In genomic region chr2:237692601-237693079, GRCh38 we compare ENCODE assay signal across 1 cellular context.
TF ChIP-seq lines count a peak whose summit lies in the region.

No MANE protein-coding gene starts in this region.

TF ChIP-seq in HepG2, 621 proteins besides CTCF, POLR2A, EP300 and RAD21 (continued from another document and continues in another):
- TF ChIP-seq NR2C2 (CRISPR knock-in tag; IDR thresholded peaks at IDR 0.05; ENCODE audit: borderline replicate concordance) = no peak
- TF ChIP-seq ARID3A (IDR thresholded peaks at IDR 0.05; ENCODE audit: low read depth, low read length) = no peak
- no peak for TF ChIP-seq GZF1 (CRISPR knock-in tag; IDR thresholded peaks at IDR 0.05)
- no peak for TF ChIP-seq ZNF101 (CRISPR knock-in tag; IDR thresholded peaks at IDR 0.05; ENCODE audit: borderline replicate concordance, low read depth)
- no peak for TF ChIP-seq MIXL1 (CRISPR knock-in tag; IDR thresholded peaks at IDR 0.05)
- no peak for TF ChIP-seq IRF1 (CRISPR knock-in tag; IDR thresholded peaks at IDR 0.05; ENCODE audit: low read depth)
- TF ChIP-seq GABPA (IDR thresholded peaks at IDR 0.05; ENCODE audit: low read depth, low read length) = no peak
- TF ChIP-seq GABPA (CRISPR knock-in tag; IDR thresholded peaks at IDR 0.05; ENCODE audit: low read depth) = no peak
- TF ChIP-seq PHF21A (CRISPR knock-in tag; IDR thresholded peaks at IDR 0.05) = peak; percentile 45
- no peak for TF ChIP-seq ATF2 (CRISPR knock-in tag; IDR thresholded peaks at IDR 0.05)
- TF ChIP-seq ZFY (CRISPR knock-in tag; IDR thresholded peaks at IDR 0.05) = peak; percentile 32
- no peak for TF ChIP-seq ZNF326 (CRISPR knock-in tag; IDR thresholded peaks at IDR 0.05; ENCODE audit: borderline replicate concordance)
- TF ChIP-seq ZNF124 (CRISPR knock-in tag; IDR thresholded peaks at IDR 0.05) = no peak
- TF ChIP-seq YEATS2 (CRISPR knock-in tag; IDR thresholded peaks at IDR 0.05; ENCODE audit: borderline replicate concordance) = peak; percentile 32; the same call in 1 of the 2 replicates
- peak; percentile 20; the same call in 1 of the 2 replicates for TF ChIP-seq SIN3A (IDR thresholded peaks at IDR 0.05; ENCODE audit: borderline replicate concordance, low read depth, low read length)
- no peak for TF ChIP-seq ZNF44 (CRISPR knock-in tag; IDR thresholded peaks at IDR 0.05)
- no peak for TF ChIP-seq TBX2 (CRISPR knock-in tag; IDR thresholded peaks at IDR 0.05; ENCODE audit: borderline replicate concordance)
- no peak for TF ChIP-seq KLF11 (CRISPR knock-in tag; IDR thresholded peaks at IDR 0.05)
- no peak; the same call in 1 of the 2 replicates for TF ChIP-seq RBFOX2 (IDR thresholded peaks at IDR 0.05; ENCODE audit: low read depth, low read length)
- TF ChIP-seq TAF15 (IDR thresholded peaks at IDR 0.05; ENCODE audit: low read depth, low read length, poor library complexity, severe bottlenecking) = no peak
- TF ChIP-seq ASH2L (IDR thresholded peaks at IDR 0.05; ENCODE audit: insufficient read length, low read depth, low read length) = no peak
- no peak for TF ChIP-seq CBX2 (IDR thresholded peaks at IDR 0.05; ENCODE audit: low read depth, low read length)
- TF ChIP-seq CBX2 (CRISPR knock-in tag; IDR thresholded peaks at IDR 0.05; ENCODE audit: low read depth) = no peak
- no peak for TF ChIP-seq ZNF761 (CRISPR knock-in tag; conservative IDR thresholded peaks at IDR 0.05)
- TF ChIP-seq PRMT3 (CRISPR knock-in tag; IDR thresholded peaks at IDR 0.05; ENCODE audit: borderline replicate concordance, low read depth) = no peak
- TF ChIP-seq ZBED4 (CRISPR knock-in tag; IDR thresholded peaks at IDR 0.05; ENCODE audit: borderline replicate concordance) = no peak
- TF ChIP-seq CREM (IDR thresholded peaks at IDR 0.05) = no peak
- no peak for TF ChIP-seq CREM (CRISPR knock-in tag; IDR thresholded peaks at IDR 0.05)
- no peak for TF ChIP-seq CHD2 (IDR thresholded peaks at IDR 0.05; ENCODE audit: low read depth, low read length)
- TF ChIP-seq U2AF2 (IDR thresholded peaks at IDR 0.05; ENCODE audit: low read depth, low read length) = no peak
- no peak for TF ChIP-seq MYPOP (CRISPR knock-in tag; IDR thresholded peaks at IDR 0.05)
- TF ChIP-seq DMTF1 (CRISPR knock-in tag; IDR thresholded peaks at IDR 0.05) = no peak
- TF ChIP-seq ZNF230 (CRISPR knock-in tag; IDR thresholded peaks at IDR 0.05) = no peak
- no peak for TF ChIP-seq ZNF468 (CRISPR knock-in tag; IDR thresholded peaks at IDR 0.05)
- no peak for TF ChIP-seq MTERF4 (CRISPR knock-in tag; IDR thresholded peaks at IDR 0.05)
- TF ChIP-seq TERF1 (CRISPR knock-in tag; IDR thresholded peaks at IDR 0.05) = no peak
- no peak for TF ChIP-seq STAG1 (CRISPR knock-in tag; IDR thresholded peaks at IDR 0.05)
- no peak for TF ChIP-seq ZNF10 (CRISPR knock-in tag; IDR thresholded peaks at IDR 0.05; ENCODE audit: borderline replicate concordance, low read depth)
- TF ChIP-seq ZNF12 (CRISPR knock-in tag; IDR thresholded peaks at IDR 0.05) = no peak
- TF ChIP-seq MYNN (CRISPR knock-in tag; IDR thresholded peaks at IDR 0.05; ENCODE audit: low read depth) = no peak
- 0 out of 2 replicates have a peak, but pooled peaks have one; percentile 5 for TF ChIP-seq ZNF543 (CRISPR knock-in tag; IDR thresholded peaks at IDR 0.05)
- TF ChIP-seq ZNF891 (CRISPR knock-in tag; IDR thresholded peaks at IDR 0.05) = no peak; the same call in 1 of the 2 replicates
- no peak for TF ChIP-seq XRCC5 (optimal IDR thresholded peaks at IDR 0.05; ENCODE audit: low read length)
- no peak for TF ChIP-seq REXO4 (CRISPR knock-in tag; IDR thresholded peaks at IDR 0.05; ENCODE audit: borderline replicate concordance)
- no peak for TF ChIP-seq SMC3 (IDR thresholded peaks at IDR 0.05; ENCODE audit: low read length)
- TF ChIP-seq ATF5 (CRISPR knock-in tag; IDR thresholded peaks at IDR 0.05; ENCODE audit: low read depth) = no peak
- TF ChIP-seq GLI4 (CRISPR knock-in tag; IDR thresholded peaks at IDR 0.05; ENCODE audit: borderline replicate concordance) = 0 out of 2 replicates have a peak, but pooled peaks have one; percentile 44
- no peak for TF ChIP-seq HNRNPL (IDR thresholded peaks at IDR 0.05; ENCODE audit: low read depth, low read length)
- TF ChIP-seq ATF7 (IDR thresholded peaks at IDR 0.05) = no peak
- TF ChIP-seq ATF7 (CRISPR knock-in tag; IDR thresholded peaks at IDR 0.05) = no peak
- no peak for TF ChIP-seq ZBTB37 (CRISPR knock-in tag; IDR thresholded peaks at IDR 0.05)
- no peak for TF ChIP-seq ZNF496 (CRISPR knock-in tag; IDR thresholded peaks at IDR 0.05; ENCODE audit: insufficient replicate concordance)
